8 cellular contexts compared by ENCODE assay signal in the genomic region with DNA sequence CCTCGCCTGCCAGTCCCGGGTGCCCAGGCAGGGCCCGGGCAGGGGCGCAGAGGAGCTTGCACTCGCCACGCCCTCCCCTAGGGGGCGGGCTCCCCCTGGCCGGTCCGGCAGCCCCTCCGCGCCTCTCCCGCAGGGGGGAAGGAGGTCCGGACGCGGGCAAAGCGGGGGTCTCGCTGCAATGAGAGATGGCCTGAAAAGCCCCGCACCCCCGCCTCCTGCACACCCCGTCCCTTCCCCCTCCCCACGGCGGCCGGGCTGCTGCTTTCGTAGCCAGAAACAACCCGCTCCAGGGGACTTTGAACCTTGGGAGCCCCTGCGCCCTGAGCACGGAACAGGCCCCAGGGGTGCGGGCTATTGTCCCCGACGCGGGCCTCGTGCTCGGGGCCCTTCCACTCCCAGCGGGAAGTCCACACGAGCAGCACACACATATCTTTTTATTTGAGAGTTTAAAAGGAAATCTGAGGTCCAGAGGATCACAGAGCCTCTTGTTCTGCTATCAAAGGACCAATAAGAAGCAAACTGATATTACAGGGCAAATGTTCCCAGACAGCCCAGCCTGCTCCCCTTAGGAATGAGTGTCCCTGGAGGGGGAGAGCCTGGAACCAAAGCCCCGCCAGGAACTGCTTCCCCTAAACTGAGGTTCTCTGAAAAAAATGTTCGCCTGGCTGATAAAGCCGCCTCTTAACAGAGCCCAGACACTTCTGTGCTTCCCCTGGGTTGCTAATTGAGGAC. TPM values are rescaled to one million over a fixed set of nuclear protein-coding genes. Genes with fewer than 3 reads are reported as not detected.
DNase-seq lines count a peak whose midpoint lies in the region; ATAC-seq and TF ChIP-seq lines count a peak whose summit lies in the region.

No MANE protein-coding gene starts in this region.

- H3K4me1 ChIP-seq in neutrophil (ENCODE audit: control insufficient read depth in 1 of 2, insufficient read depth in 1 of 2, low read depth in 1 of 2, low read length in 1 of 2), result peaks cover 44 to 52% of the 10 kb centered on the region in 2 experiments

- peak; percentile 30 for DNase-seq in DMS153 treated with DMSO at 0.1 percent for 48 hours (lab: John Stamatoyannopoulos, UW; ENCODE audit: unreplicated experiment)
- DNase-seq in DMS153 (lab: John Stamatoyannopoulos, UW), result no peak
- peak; percentile 61 for DNase-seq in MG63
- peak; percentile 50 for DNase-seq in activated CD8-positive, alpha-beta memory T cell treated with anti-CD3 and anti-CD28 coated beads, Interleukin-2, amount 50 U/mL, for 4 hours
- DNase-seq in fibroblast of pulmonary artery (ENCODE audit: low read depth), result no peak

- peaks cover 28% of the 10 kb centered on the region for H3K27me3 ChIP-seq in MG63
- peaks cover 100% of the 10 kb centered on the region for H3K27me3 ChIP-seq in neutrophil

- ATAC-seq in GM18861 (IDR thresholded peaks at IDR 0.05; ENCODE audit: unreplicated experiment) (no peak), GM18909 (IDR thresholded peaks at IDR 0.05; ENCODE audit: poor library complexity, unreplicated experiment) (no peak)

- H3K36me3 ChIP-seq in MG63 (no peaks in the 10 kb centered on the region), neutrophil (no peaks in the 10 kb centered on the region)

- H3K27ac ChIP-seq in neutrophil, result no peak overlapping the region

- no peaks in the 10 kb centered on the region for H3K9me3 ChIP-seq in MG63
- H3K9me3 ChIP-seq in neutrophil, result no peaks in the 10 kb centered on the region

- TF ChIP-seq CTCF in fibroblast of pulmonary artery (IDR thresholded peaks at IDR 0.05; ENCODE audit: low read length, missing control alignments) (peak; percentile 43), neutrophil (IDR thresholded peaks at IDR 0.05) (peak; percentile 72)

- no peak overlapping the region for H3K4me3 ChIP-seq in MG63
- peak overlapping the region; percentile 14 for H3K4me3 ChIP-seq in fibroblast of pulmonary artery (replicated peaks; ENCODE audit: low read depth, low read length)
- H3K4me3 ChIP-seq in neutrophil (ENCODE audit: low read depth in 1 of 2, low read length in 1 of 2), result peak overlapping the region in 1 of 2 experiments; percentile 58

RNA-seq across cellular contexts. Expression of a gene that starts 5.8 kb away (rescaled TPM):
- total RNA-seq in MG63 (2014; rRNA removed; shearing (Covaris generic); ENCODE audit: low replicate concordance), result 8.8 and 26.2 TPM in 2 replicates

RNA-seq across cellular contexts. Expression of a gene that starts 48.2 kb away (rescaled TPM):
- 7.7 and 15.7 TPM in 2 replicates for total RNA-seq in MG63 (2014; rRNA removed; shearing (Covaris generic); ENCODE audit: low replicate concordance)

Comparison
In these comparisons a context has a peak if more than half of its experiments do, and no peak if none do; other contexts are left out.
1. DNase-seq: peak in DMS153 treated with DMSO at 0.1 percent for 48 hours (single experiment), MG63 (single experiment) and activated CD8-positive, alpha-beta memory T cell treated with anti-CD3 and anti-CD28 coated beads, Interleukin-2, amount 50 U/mL, for 4 hours (single experiment); none in DMS153 (single experiment) and fibroblast of pulmonary artery (single experiment).